Comparison of ENCODE assay signal across 1 cellular context in the genomic region with DNA sequence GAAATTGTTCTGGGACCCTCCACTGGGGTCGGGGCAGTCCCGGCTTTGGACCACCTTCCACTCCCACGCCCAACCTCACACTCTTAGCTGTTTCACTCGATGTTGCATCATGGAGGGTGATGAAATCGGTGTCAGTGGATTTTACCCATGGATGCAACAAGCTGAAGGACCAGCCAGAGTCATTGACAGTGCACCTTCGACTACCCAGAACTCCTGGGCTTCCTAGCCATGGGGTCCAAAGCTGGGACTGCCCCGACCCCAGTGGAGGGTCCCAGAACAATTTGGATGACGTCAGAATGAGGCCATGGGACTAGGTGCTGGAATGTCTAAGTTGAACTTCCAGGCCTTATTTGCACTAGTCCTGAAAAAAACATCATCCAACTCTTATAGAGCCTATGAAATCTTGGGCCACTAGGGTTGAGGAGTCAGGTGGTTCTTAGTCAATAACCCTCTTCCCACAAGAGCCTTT.
A peak's percentile ranks its signal among the peaks of the same experiment; 100 is the strongest.
TF ChIP-seq lines count a peak whose summit lies in the region.

No MANE protein-coding gene starts in this region.

TF ChIP-seq in K562, 482 proteins besides CTCF, POLR2A, EP300 and RAD21 (continued from another document and continues in another):
- TF ChIP-seq ZNF217 (CRISPR knock-in tag; IDR thresholded peaks at IDR 0.05) (no peak), KDM1A (IDR thresholded peaks at IDR 0.05) (no peak), ZNF24 (IDR thresholded peaks at IDR 0.05) (no peak), ZFPM2 (CRISPR knock-in tag; IDR thresholded peaks at IDR 0.05) (0 out of 2 replicates have a peak, but pooled peaks have one; percentile 13), ZNF639 (CRISPR knock-in tag; conservative IDR thresholded peaks at IDR 0.05 in 1 of 2, IDR thresholded peaks at IDR 0.05 in 1 of 2) (no peak), MXI1 (IDR thresholded peaks at IDR 0.05; ENCODE audit: low read depth, low read length) (no peak), POLR2G (IDR thresholded peaks at IDR 0.05; ENCODE audit: low read depth, low read length) (peak; percentile 31; the same call in 1 of the 2 replicates), IRF9 (tag; IDR thresholded peaks at IDR 0.05) (peak; percentile 87), THAP12 (CRISPR knock-in tag; IDR thresholded peaks at IDR 0.05) (no peak), CEBPG (CRISPR knock-in tag; IDR thresholded peaks at IDR 0.05) (peak; percentile 98), CEBPG (tag; conservative IDR thresholded peaks at IDR 0.05 in 1 of 2, IDR thresholded peaks at IDR 0.05 in 1 of 2) (peak; percentile 95 to 99), ZNF696 (CRISPR knock-in tag; conservative IDR thresholded peaks at IDR 0.05) (no peak), HLTF (IDR thresholded peaks at IDR 0.05) (no peak), NR2C1 (IDR thresholded peaks at IDR 0.05) (no peak), NR2C1 (tag; IDR thresholded peaks at IDR 0.05) (peak; percentile 26; the same call in 1 of the 2 replicates), ZKSCAN3 (CRISPR knock-in tag; IDR thresholded peaks at IDR 0.05) (no peak), NFE2L1 (tag; IDR thresholded peaks at IDR 0.05; ENCODE audit: borderline replicate concordance, low read depth) (no peak), CBFA2T3 (IDR thresholded peaks at IDR 0.05) (no peak), CBX1 (IDR thresholded peaks at IDR 0.05; ENCODE audit: low read depth) (no peak), ARNT (IDR thresholded peaks at IDR 0.05) (no peak), ZNF212 (CRISPR knock-in tag; IDR thresholded peaks at IDR 0.05) (no peak), HDAC8 (tag; IDR thresholded peaks at IDR 0.05) (peak; percentile 77; the same call in 1 of the 2 replicates), ETS2 (tag; IDR thresholded peaks at IDR 0.05; ENCODE audit: borderline replicate concordance, poor library complexity, severe bottlenecking) (no peak), ZNF277 (CRISPR knock-in tag; IDR thresholded peaks at IDR 0.05; ENCODE audit: borderline replicate concordance) (no peak), STAG1 (CRISPR knock-in tag; IDR thresholded peaks at IDR 0.05; ENCODE audit: borderline replicate concordance) (no peak), SLC30A9 (CRISPR knock-in tag; IDR thresholded peaks at IDR 0.05) (no peak), TGIF2 (CRISPR knock-in tag; IDR thresholded peaks at IDR 0.05) (no peak), SUPT5H (IDR thresholded peaks at IDR 0.05) (no peak), FOXK1 (CRISPR knock-in tag; IDR thresholded peaks at IDR 0.05; ENCODE audit: borderline replicate concordance) (no peak), ZNF444 (CRISPR knock-in tag; IDR thresholded peaks at IDR 0.05) (no peak), ZBTB49 (CRISPR knock-in tag; IDR thresholded peaks at IDR 0.05; ENCODE audit: borderline replicate concordance) (0 out of 2 replicates have a peak, but pooled peaks have one; percentile 50), JUND (IDR thresholded peaks at IDR 0.05; ENCODE audit: borderline replicate concordance, low read depth, low read length) (peak; percentile 74), JUND (tag; IDR thresholded peaks at IDR 0.05; ENCODE audit: borderline replicate concordance, low read depth, low read length) (peak; percentile 44; the same call in 2 of the 3 replicates), PRMT5 (CRISPR knock-in tag; IDR thresholded peaks at IDR 0.05) (no peak), USF1 (CRISPR knock-in tag; IDR thresholded peaks at IDR 0.05) (no peak), ZNF280B (CRISPR knock-in tag; IDR thresholded peaks at IDR 0.05) (no peak), IFI16 (CRISPR knock-in tag; IDR thresholded peaks at IDR 0.05) (no peak)
- TF ChIP-seq, protein P1, sequence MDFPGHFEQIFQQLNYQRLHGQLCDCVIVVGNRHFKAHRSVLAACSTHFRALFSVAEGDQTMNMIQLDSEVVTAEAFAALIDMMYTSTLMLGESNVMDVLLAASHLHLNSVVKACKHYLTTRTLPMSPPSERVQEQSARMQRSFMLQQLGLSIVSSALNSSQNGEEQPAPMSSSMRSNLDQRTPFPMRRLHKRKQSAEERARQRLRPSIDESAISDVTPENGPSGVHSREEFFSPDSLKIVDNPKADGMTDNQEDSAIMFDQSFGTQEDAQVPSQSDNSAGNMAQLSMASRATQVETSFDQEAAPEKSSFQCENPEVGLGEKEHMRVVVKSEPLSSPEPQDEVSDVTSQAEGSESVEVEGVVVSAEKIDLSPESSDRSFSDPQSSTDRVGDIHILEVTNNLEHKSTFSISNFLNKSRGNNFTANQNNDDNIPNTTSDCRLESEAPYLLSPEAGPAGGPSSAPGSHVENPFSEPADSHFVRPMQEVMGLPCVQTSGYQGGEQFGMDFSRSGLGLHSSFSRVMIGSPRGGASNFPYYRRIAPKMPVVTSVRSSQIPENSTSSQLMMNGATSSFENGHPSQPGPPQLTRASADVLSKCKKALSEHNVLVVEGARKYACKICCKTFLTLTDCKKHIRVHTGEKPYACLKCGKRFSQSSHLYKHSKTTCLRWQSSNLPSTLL (IDR thresholded peaks at IDR 0.05), result no peak
- TF ChIP-seq, protein P2, sequence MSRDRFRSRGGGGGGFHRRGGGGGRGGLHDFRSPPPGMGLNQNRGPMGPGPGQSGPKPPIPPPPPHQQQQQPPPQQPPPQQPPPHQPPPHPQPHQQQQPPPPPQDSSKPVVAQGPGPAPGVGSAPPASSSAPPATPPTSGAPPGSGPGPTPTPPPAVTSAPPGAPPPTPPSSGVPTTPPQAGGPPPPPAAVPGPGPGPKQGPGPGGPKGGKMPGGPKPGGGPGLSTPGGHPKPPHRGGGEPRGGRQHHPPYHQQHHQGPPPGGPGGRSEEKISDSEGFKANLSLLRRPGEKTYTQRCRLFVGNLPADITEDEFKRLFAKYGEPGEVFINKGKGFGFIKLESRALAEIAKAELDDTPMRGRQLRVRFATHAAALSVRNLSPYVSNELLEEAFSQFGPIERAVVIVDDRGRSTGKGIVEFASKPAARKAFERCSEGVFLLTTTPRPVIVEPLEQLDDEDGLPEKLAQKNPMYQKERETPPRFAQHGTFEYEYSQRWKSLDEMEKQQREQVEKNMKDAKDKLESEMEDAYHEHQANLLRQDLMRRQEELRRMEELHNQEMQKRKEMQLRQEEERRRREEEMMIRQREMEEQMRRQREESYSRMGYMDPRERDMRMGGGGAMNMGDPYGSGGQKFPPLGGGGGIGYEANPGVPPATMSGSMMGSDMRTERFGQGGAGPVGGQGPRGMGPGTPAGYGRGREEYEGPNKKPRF (IDR thresholded peaks at IDR 0.05; ENCODE audit: low read depth, low read length), result no peak
- TF ChIP-seq, protein P3, sequence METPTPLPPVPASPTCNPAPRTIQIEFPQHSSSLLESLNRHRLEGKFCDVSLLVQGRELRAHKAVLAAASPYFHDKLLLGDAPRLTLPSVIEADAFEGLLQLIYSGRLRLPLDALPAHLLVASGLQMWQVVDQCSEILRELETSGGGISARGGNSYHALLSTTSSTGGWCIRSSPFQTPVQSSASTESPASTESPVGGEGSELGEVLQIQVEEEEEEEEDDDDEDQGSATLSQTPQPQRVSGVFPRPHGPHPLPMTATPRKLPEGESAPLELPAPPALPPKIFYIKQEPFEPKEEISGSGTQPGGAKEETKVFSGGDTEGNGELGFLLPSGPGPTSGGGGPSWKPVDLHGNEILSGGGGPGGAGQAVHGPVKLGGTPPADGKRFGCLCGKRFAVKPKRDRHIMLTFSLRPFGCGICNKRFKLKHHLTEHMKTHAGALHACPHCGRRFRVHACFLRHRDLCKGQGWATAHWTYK (CRISPR knock-in tag; IDR thresholded peaks at IDR 0.05), result peak; percentile 72
- TF ChIP-seq, protein P4, sequence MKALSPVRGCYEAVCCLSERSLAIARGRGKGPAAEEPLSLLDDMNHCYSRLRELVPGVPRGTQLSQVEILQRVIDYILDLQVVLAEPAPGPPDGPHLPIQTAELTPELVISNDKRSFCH (CRISPR knock-in tag; IDR thresholded peaks at IDR 0.05), result no peak
- TF ChIP-seq, protein P4 (tag; IDR thresholded peaks at IDR 0.05), result no peak
- TF ChIP-seq, protein P5, sequence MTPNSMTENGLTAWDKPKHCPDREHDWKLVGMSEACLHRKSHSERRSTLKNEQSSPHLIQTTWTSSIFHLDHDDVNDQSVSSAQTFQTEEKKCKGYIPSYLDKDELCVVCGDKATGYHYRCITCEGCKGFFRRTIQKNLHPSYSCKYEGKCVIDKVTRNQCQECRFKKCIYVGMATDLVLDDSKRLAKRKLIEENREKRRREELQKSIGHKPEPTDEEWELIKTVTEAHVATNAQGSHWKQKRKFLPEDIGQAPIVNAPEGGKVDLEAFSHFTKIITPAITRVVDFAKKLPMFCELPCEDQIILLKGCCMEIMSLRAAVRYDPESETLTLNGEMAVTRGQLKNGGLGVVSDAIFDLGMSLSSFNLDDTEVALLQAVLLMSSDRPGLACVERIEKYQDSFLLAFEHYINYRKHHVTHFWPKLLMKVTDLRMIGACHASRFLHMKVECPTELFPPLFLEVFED (CRISPR knock-in tag; conservative IDR thresholded peaks at IDR 0.05), result no peak
